ENCODE assay signal across 15 cellular contexts in the genomic region with DNA sequence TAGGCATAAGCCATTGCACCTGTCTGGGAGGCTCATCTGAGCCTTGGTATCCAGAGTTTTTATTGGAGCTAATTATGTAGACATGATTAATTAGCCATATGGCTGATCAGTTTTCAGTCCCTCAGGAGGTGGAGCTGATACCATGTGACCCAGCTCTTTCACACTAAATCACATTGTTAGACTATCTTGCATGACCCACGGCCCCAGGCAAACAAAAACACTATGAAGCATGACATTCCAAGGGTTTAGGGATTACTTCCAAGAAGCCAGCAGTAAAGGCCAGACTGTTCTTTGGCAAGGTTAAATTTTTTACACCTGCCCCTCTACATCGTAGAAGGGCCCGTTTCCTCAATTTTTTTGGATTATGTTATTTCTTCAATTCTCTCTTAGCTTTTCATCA.
"Had no signal": no experiment of that assay in that cellular context is flagged by ENCODE, and none has a peak within 500 bp of the region (broad histone marks: within the 10 kb centered on the region; RNA-seq: fewer than 3 reads in every experiment).

No MANE protein-coding gene starts in this region.

- H3K9me3 ChIP-seq: lower lobe of right lung, psoas muscle, tibial artery had no signal

- ATAC-seq: activated CD4-positive, CD25-positive, alpha-beta regulatory T cell treated with anti-CD3 and anti-CD28 coated beads, Interleukin-2, amount 50 U/mL, for 24 hours; effector memory CD8-positive, alpha-beta T cell; lower lobe of right lung; psoas muscle; stimulated activated effector memory CD8-positive, alpha-beta T cell treated with anti-CD3 and anti-CD28 coated beads, Interleukin-12 subunit alpha, Interleukin-12 subunit beta, amount 100 ng/mL, for 72 hours had no signal

- H3K27ac Mint-ChIP-seq: activated naive CD8-positive, alpha-beta T cell treated with anti-CD3 and anti-CD28 coated beads, Interleukin-2, amount 10 ng/mL, durations not matched to agents 7 days and 5 days; activated T-helper 1 cell treated with anti-CD3 and anti-CD28 coated beads, Interleukin-12 subunit alpha, Interleukin-12 subunit beta, Interleukin-2, Interleukin-4 antibody, amounts not matched to agents 30 ng/mL and 10 ng/mL and 1 ng/mL, durations not matched to agents 14 hours and 24 hours and 36 hours; effector memory CD8-positive, alpha-beta T cell; mesothelial cell of epicardium; stimulated activated effector memory CD8-positive, alpha-beta T cell treated with anti-CD3 and anti-CD28 coated beads, Interleukin-12 subunit alpha, Interleukin-12 subunit beta, amount 100 ng/mL, for 72 hours had no signal

- H3K4me3 Mint-ChIP-seq: activated naive CD8-positive, alpha-beta T cell treated with anti-CD3 and anti-CD28 coated beads, Interleukin-2, amount 10 ng/mL, durations not matched to agents 7 days and 5 days; activated T-helper 1 cell treated with anti-CD3 and anti-CD28 coated beads, Interleukin-12 subunit alpha, Interleukin-12 subunit beta, Interleukin-2, Interleukin-4 antibody, amounts not matched to agents 30 ng/mL and 10 ng/mL and 1 ng/mL, durations not matched to agents 14 hours and 24 hours and 36 hours; effector memory CD8-positive, alpha-beta T cell; mesothelial cell of epicardium; stimulated activated effector memory CD8-positive, alpha-beta T cell treated with anti-CD3 and anti-CD28 coated beads, Interleukin-12 subunit alpha, Interleukin-12 subunit beta, amount 100 ng/mL, for 72 hours had no signal

- H3K27me3 ChIP-seq: tibial artery had no signal

- H3K4me3 ChIP-seq: lower lobe of right lung, psoas muscle, tibial artery had no signal

- H3K27me3 Mint-ChIP-seq: activated naive CD8-positive, alpha-beta T cell treated with anti-CD3 and anti-CD28 coated beads, Interleukin-2, amount 10 ng/mL, durations not matched to agents 7 days and 5 days; effector memory CD8-positive, alpha-beta T cell had no signal

- DNase-seq: activated naive CD4-positive, alpha-beta T cell; activated naive CD8-positive, alpha-beta T cell treated with anti-CD3 and anti-CD28 coated beads, Interleukin-2, amount 10 ng/mL, durations not matched to agents 7 days and 5 days; aorta; dermis blood vessel endothelial cell; effector memory CD8-positive, alpha-beta T cell; head of caudate nucleus; lower lobe of right lung; psoas muscle; stimulated activated CD4-positive, alpha-beta T cell treated with anti-CD3 and anti-CD28 coated beads, Interleukin-2, amount 100 ng/mL, for 24 hours; T1000; tibial artery had no signal

- H3K9me3 Mint-ChIP-seq: activated naive CD8-positive, alpha-beta T cell treated with anti-CD3 and anti-CD28 coated beads, Interleukin-2, amount 10 ng/mL, durations not matched to agents 7 days and 5 days; activated T-helper 1 cell treated with anti-CD3 and anti-CD28 coated beads, Interleukin-12 subunit alpha, Interleukin-12 subunit beta, Interleukin-2, Interleukin-4 antibody, amounts not matched to agents 30 ng/mL and 10 ng/mL and 1 ng/mL, durations not matched to agents 14 hours and 24 hours and 36 hours; effector memory CD8-positive, alpha-beta T cell; mesothelial cell of epicardium; stimulated activated effector memory CD8-positive, alpha-beta T cell treated with anti-CD3 and anti-CD28 coated beads, Interleukin-12 subunit alpha, Interleukin-12 subunit beta, amount 100 ng/mL, for 72 hours had no signal

- H3K27ac ChIP-seq: lower lobe of right lung, psoas muscle, tibial artery had no signal
